In genomic region chr17:77885678-77886386, GRCh38 we compare ENCODE assay signal across 17 cellular contexts.
A peak's percentile ranks its signal among the peaks of the same experiment; 100 is the strongest.
DNase-seq lines count a peak whose midpoint lies in the region; ATAC-seq and TF ChIP-seq lines count a peak whose summit lies in the region.
"Had no signal": no experiment of that assay in that cellular context is flagged by ENCODE, and none has a peak within 500 bp of the region (broad histone marks: within the 10 kb centered on the region; RNA-seq: fewer than 3 reads in every experiment).

No MANE protein-coding gene starts in this region.

- H3K4me2 ChIP-seq in BLaER1 treated with 17β-estradiol and CSF1 and Interleukin-3, amounts not matched to agents 10 nM and 100 nM, result peak overlapping the region in 8 of 11 experiments; percentile 53 to 97 (median 90); a peak in 14 of 22 replicates

- H3K4me1 ChIP-seq in BLaER1 treated with 17β-estradiol and CSF1 and Interleukin-3, amounts not matched to agents 10 nM and 100 nM, result peaks cover 57 to 75% (median 69%) of the 10 kb centered on the region in 10 experiments
- H3K4me1 ChIP-seq in CD8-positive, alpha-beta T cell (ENCODE audit: insufficient read depth, low read length), result peaks cover 56% of the 10 kb centered on the region

- no peak overlapping the region for H3K4me3 Mint-ChIP-seq in CD8-positive, alpha-beta T cell
- peak overlapping the region; percentile 32 to 90 (median 90) for H3K4me3 Mint-ChIP-seq in T-cell
- peak overlapping the region in 3 of 5 donors; percentile 42 to 90 (median 84) for H3K4me3 Mint-ChIP-seq in immature natural killer cell
- H3K4me3 Mint-ChIP-seq: activated CD8-positive, alpha-beta T cell treated with anti-CD3 and anti-CD28 coated beads for 36 hours had no signal

- no peak overlapping the region for H3K27ac ChIP-seq in BLaER1 treated with 17β-estradiol and CSF1 and Interleukin-3, amounts not matched to agents 10 nM and 100 nM
- H3K27ac ChIP-seq in CD8-positive, alpha-beta T cell (ENCODE audit: low read depth, low read length), result no peak overlapping the region
- H3K27ac ChIP-seq: adrenal gland, cardiac muscle cell, testis, WERI-Rb-1 had no signal

- H3K4me1 Mint-ChIP-seq in CD8-positive, alpha-beta T cell (ENCODE audit: low read depth), result peaks cover 73% of the 10 kb centered on the region
- peaks cover 71 to 84% (median 76%) of the 10 kb centered on the region in 3 donors for H3K4me1 Mint-ChIP-seq in T-cell
- peaks cover 74 to 82% of the 10 kb centered on the region in 2 donors for H3K4me1 Mint-ChIP-seq in immature natural killer cell

- in situ Hi-C loops in GM13977 (cut with MboI; ENCODE audit: low pct_unique_long_range_greater_than_20kb, low sequenced_read_pairs, unreplicated experiment), result no loop called here

- H3K9me3 Mint-ChIP-seq in CD8-positive, alpha-beta T cell, result no peaks in the 10 kb centered on the region
- H3K9me3 Mint-ChIP-seq in T-cell (no peaks in the 10 kb centered on the region), immature natural killer cell (no peaks in the 10 kb centered on the region)
- H3K9me3 Mint-ChIP-seq: activated CD8-positive, alpha-beta T cell treated with anti-CD3 and anti-CD28 coated beads for 36 hours had no signal

- H3K36me3 Mint-ChIP-seq in CD8-positive, alpha-beta T cell, result no peaks in the 10 kb centered on the region
- no peaks in the 10 kb centered on the region for H3K36me3 Mint-ChIP-seq in T-cell
- no peaks in the 10 kb centered on the region for H3K36me3 Mint-ChIP-seq in immature natural killer cell

- no peaks in the 10 kb centered on the region for H3K9me3 ChIP-seq in BLaER1 treated with 17β-estradiol and CSF1 and Interleukin-3, amounts not matched to agents 10 nM and 100 nM (replicated peaks in 1 of 11)
- H3K9me3 ChIP-seq in CD8-positive, alpha-beta T cell (ENCODE audit: low read length), result no peaks in the 10 kb centered on the region
- H3K9me3 ChIP-seq: adrenal gland, MG63, testis had no signal

- H3K27me3 ChIP-seq in BLaER1 treated with 17β-estradiol and CSF1 and Interleukin-3, amounts not matched to agents 10 nM and 100 nM, result peaks cover 25 to 72% (median 44%) of the 10 kb centered on the region in 11 experiments
- no peaks in the 10 kb centered on the region for H3K27me3 ChIP-seq in CD8-positive, alpha-beta T cell (ENCODE audit: insufficient read depth, low read length)
- H3K27me3 ChIP-seq: testis had no signal

- no peaks in the 10 kb centered on the region for H3K36me3 ChIP-seq in BLaER1 treated with 17β-estradiol and CSF1 and Interleukin-3, amounts not matched to agents 10 nM and 100 nM
- no peaks in the 10 kb centered on the region for H3K36me3 ChIP-seq in CD8-positive, alpha-beta T cell (ENCODE audit: insufficient read depth, low read length)
- H3K36me3 ChIP-seq: adrenal gland, cardiac muscle cell, MG63, WERI-Rb-1 had no signal

- ATAC-seq in CD8-positive, alpha-beta T cell, result no peak
- ATAC-seq in T-cell (replicated peaks in 1 of 4) (no peak), HG02588 (IDR thresholded peaks at IDR 0.05; ENCODE audit: unreplicated experiment) (no peak), GM21367 (IDR thresholded peaks at IDR 0.05; ENCODE audit: unreplicated experiment) (no peak)
- ATAC-seq: activated CD8-positive, alpha-beta T cell treated with anti-CD3 and anti-CD28 coated beads for 36 hours had no signal

- H4K20me1 ChIP-seq in BLaER1 treated with 17β-estradiol and CSF1 and Interleukin-3, amounts not matched to agents 10 nM and 100 nM, result peaks cover 0 to 21% (median 8%) of the 10 kb centered on the region in 11 experiments; a peak in 14 of 22 replicates

- H3K27ac Mint-ChIP-seq in CD8-positive, alpha-beta T cell, result peak overlapping the region; percentile 99
- peak overlapping the region; percentile 94 for H3K27ac Mint-ChIP-seq in T-cell
- H3K27ac Mint-ChIP-seq in immature natural killer cell, result peak overlapping the region; percentile 82 to 100 (median 96)
- H3K27ac Mint-ChIP-seq: activated CD8-positive, alpha-beta T cell treated with anti-CD3 and anti-CD28 coated beads for 36 hours had no signal

- intact Hi-C loops in CD8-positive, alpha-beta T cell (cut with DNase I, micrococcal nuclease), result loop anchor here (2.0 to 10.0 kb wide), 2 partner anchors 13 to 249 kb away; partner anchors contain the start of gene TMC8 (in 2 of the 2)

- H3K27me3 Mint-ChIP-seq in CD8-positive, alpha-beta T cell (ENCODE audit: low read depth), result no peaks in the 10 kb centered on the region
- no peaks in the 10 kb centered on the region for H3K27me3 Mint-ChIP-seq in T-cell
- H3K27me3 Mint-ChIP-seq in immature natural killer cell (ENCODE audit: low read depth in 3 of 3), result peaks cover 9 to 31% (median 25%) of the 10 kb centered on the region in 3 donors

- no peak for TF ChIP-seq CTCF in CD8-positive, alpha-beta T cell (IDR thresholded peaks at IDR 0.05)
- TF ChIP-seq CTCF in GM13977 (IDR thresholded peaks at IDR 0.05; ENCODE audit: extremely low read depth, insufficient read depth, missing control alignments), result no peak

- no peak overlapping the region for H3K9ac ChIP-seq in BLaER1 treated with 17β-estradiol and CSF1 and Interleukin-3, amounts not matched to agents 10 nM and 100 nM

- CTCF ChIA-PET in CD8-positive, alpha-beta T cell (lab: Charles Lee), result no interaction called here
- CTCF ChIA-PET in T-cell (lab: Charles Lee), result no interaction called here

- POLR2A ChIA-PET in CD8-positive, alpha-beta T cell (lab: Charles Lee), result interaction anchor here (1.0 to 8.8 kb wide), 3 partner anchors 9 to 77 kb away, joined by 4 to 138 read pairs (median 5); partner anchors contain the start of gene TNRC6C
- POLR2A ChIA-PET in T-cell (lab: Charles Lee), result interaction anchor here in 1 of 2 donors (0.8 kb wide), 1 partner anchor 42 kb away, joined by 7 read pairs; no protein-coding TSS in a partner anchor

- no peak for DNase-seq in CD8-positive, alpha-beta T cell
- no peak for DNase-seq in T-cell
- no peak for DNase-seq in immature natural killer cell
- no peak for DNase-seq in GM13977 (ENCODE audit: low spot score)
- DNase-seq in foreskin melanocyte, result no peak
- DNase-seq: activated T-cell treated with anti-CD3 and anti-CD28 coated beads, Interleukin-2, amount 50 U/mL, for 48 hours; adrenal gland; MG63; stimulated activated CD4-positive, alpha-beta T cell treated with anti-CD3 and anti-CD28 coated beads, Interleukin-4, amount 100 ng/mL, for 1 hour; SW 1271; testis; WERI-Rb-1 had no signal

- H3K4me3 ChIP-seq in BLaER1 treated with 17β-estradiol and CSF1 and Interleukin-3, amounts not matched to agents 10 nM and 100 nM, result no peak overlapping the region
- H3K4me3 ChIP-seq in CD8-positive, alpha-beta T cell (ENCODE audit: low read depth, low read length), result no peak overlapping the region
- H3K4me3 ChIP-seq: adrenal gland, cardiac muscle cell, MG63, testis had no signal
